ENCODE assay signal across 1 cellular context in the genomic region with DNA sequence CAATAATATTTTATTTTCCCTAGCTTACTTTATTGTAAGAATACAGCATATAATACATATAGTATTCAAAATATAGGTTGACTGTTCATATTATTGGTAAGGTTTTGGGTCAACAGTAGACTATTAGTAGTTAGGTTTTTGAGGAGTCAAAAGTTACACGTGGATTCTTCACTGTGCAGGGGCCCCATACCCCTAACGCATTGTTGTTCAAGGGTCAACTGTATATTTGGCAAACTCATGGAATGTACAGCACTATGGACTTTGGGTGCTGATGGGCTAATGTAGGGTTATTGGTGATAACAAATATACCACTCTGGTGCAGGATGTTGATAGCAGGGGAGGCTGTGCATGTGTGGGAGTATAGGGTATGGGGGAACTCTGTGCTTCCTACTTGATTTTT.
A peak's percentile ranks its signal among the peaks of the same experiment; 100 is the strongest.
TF ChIP-seq lines count a peak whose summit lies in the region.

No MANE protein-coding gene starts in this region.

TF ChIP-seq in HepG2, 621 proteins besides CTCF, POLR2A, EP300 and RAD21 (continued from another document and continues in another):
- TF ChIP-seq ZNF777 (CRISPR knock-in tag; IDR thresholded peaks at IDR 0.05) (no peak), ZC3H4 (CRISPR knock-in tag; IDR thresholded peaks at IDR 0.05; ENCODE audit: borderline replicate concordance) (no peak), FOXA3 (CRISPR knock-in tag; IDR thresholded peaks at IDR 0.05) (peak; percentile 43), KLF9 (CRISPR knock-in tag; IDR thresholded peaks at IDR 0.05; ENCODE audit: low read depth) (no peak), ZEB1 (IDR thresholded peaks at IDR 0.05; ENCODE audit: insufficient replicate concordance, low read depth) (no peak), CREM (IDR thresholded peaks at IDR 0.05) (0 out of 2 replicates have a peak, but pooled peaks have one; percentile 30), CREM (CRISPR knock-in tag; IDR thresholded peaks at IDR 0.05) (no peak), ZNF282 (IDR thresholded peaks at IDR 0.05; ENCODE audit: partially characterized antibody) (no peak), DMAP1 (CRISPR knock-in tag; IDR thresholded peaks at IDR 0.05) (0 out of 2 replicates have a peak, but pooled peaks have one; percentile 30), EZH2 (conservative IDR thresholded peaks at IDR 0.05; ENCODE audit: low read depth, low read length) (no peak), ZBTB3 (CRISPR knock-in tag; IDR thresholded peaks at IDR 0.05; ENCODE audit: borderline replicate concordance, low read depth) (no peak), ZNF614 (CRISPR knock-in tag; IDR thresholded peaks at IDR 0.05; ENCODE audit: borderline replicate concordance) (peak; percentile 79; the same call in 1 of the 2 replicates), REL (CRISPR knock-in tag; conservative IDR thresholded peaks at IDR 0.05) (no peak), ESRRA (CRISPR knock-in tag; IDR thresholded peaks at IDR 0.05; ENCODE audit: low read depth) (no peak), TEAD3 (CRISPR knock-in tag; optimal IDR thresholded peaks at IDR 0.05; ENCODE audit: borderline replicate concordance) (peak; percentile 94), NCOR1 (IDR thresholded peaks at IDR 0.05; ENCODE audit: borderline replicate concordance, low read length) (peak; percentile 86), ZNF224 (CRISPR knock-in tag; IDR thresholded peaks at IDR 0.05) (no peak), ZNF33A (CRISPR knock-in tag; IDR thresholded peaks at IDR 0.05; ENCODE audit: borderline replicate concordance) (no peak), STAG1 (CRISPR knock-in tag; IDR thresholded peaks at IDR 0.05) (no peak), MIER3 (CRISPR knock-in tag; IDR thresholded peaks at IDR 0.05; ENCODE audit: borderline replicate concordance) (no peak), SALL1 (CRISPR knock-in tag; IDR thresholded peaks at IDR 0.05) (peak; percentile 87), MAF1 (CRISPR knock-in tag; IDR thresholded peaks at IDR 0.05; ENCODE audit: borderline replicate concordance) (no peak), ZBTB1 (CRISPR knock-in tag; IDR thresholded peaks at IDR 0.05; ENCODE audit: borderline replicate concordance) (no peak), KAT7 (CRISPR knock-in tag; IDR thresholded peaks at IDR 0.05; ENCODE audit: borderline replicate concordance) (no peak), ZNF24 (IDR thresholded peaks at IDR 0.05) (no peak), GLI4 (CRISPR knock-in tag; IDR thresholded peaks at IDR 0.05; ENCODE audit: borderline replicate concordance) (no peak), NFYC (CRISPR knock-in tag; IDR thresholded peaks at IDR 0.05) (no peak), HNF4G (IDR thresholded peaks at IDR 0.05; ENCODE audit: borderline replicate concordance, low read depth, low read length) (peak; percentile 96), HNF4G (CRISPR knock-in tag; IDR thresholded peaks at IDR 0.05; ENCODE audit: borderline replicate concordance, low read depth) (no peak), HMG20A (CRISPR knock-in tag; IDR thresholded peaks at IDR 0.05; ENCODE audit: borderline replicate concordance) (peak; percentile 36; the same call in 1 of the 2 replicates), NFE2L2 (IDR thresholded peaks at IDR 0.05; ENCODE audit: low read length) (no peak)
- TF ChIP-seq, protein P1, sequence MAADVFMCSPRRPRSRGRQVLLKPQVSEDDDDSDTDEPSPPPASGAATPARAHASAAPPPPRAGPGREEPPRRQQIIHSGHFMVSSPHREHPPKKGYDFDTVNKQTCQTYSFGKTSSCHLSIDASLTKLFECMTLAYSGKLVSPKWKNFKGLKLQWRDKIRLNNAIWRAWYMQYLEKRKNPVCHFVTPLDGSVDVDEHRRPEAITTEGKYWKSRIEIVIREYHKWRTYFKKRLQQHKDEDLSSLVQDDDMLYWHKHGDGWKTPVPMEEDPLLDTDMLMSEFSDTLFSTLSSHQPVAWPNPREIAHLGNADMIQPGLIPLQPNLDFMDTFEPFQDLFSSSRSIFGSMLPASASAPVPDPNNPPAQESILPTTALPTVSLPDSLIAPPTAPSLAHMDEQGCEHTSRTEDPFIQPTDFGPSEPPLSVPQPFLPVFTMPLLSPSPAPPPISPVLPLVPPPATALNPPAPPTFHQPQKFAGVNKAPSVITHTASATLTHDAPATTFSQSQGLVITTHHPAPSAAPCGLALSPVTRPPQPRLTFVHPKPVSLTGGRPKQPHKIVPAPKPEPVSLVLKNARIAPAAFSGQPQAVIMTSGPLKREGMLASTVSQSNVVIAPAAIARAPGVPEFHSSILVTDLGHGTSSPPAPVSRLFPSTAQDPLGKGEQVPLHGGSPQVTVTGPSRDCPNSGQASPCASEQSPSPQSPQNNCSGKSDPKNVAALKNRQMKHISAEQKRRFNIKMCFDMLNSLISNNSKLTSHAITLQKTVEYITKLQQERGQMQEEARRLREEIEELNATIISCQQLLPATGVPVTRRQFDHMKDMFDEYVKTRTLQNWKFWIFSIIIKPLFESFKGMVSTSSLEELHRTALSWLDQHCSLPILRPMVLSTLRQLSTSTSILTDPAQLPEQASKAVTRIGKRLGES (CRISPR knock-in tag; IDR thresholded peaks at IDR 0.05; ENCODE audit: borderline replicate concordance), result no peak
- TF ChIP-seq, protein P2, sequence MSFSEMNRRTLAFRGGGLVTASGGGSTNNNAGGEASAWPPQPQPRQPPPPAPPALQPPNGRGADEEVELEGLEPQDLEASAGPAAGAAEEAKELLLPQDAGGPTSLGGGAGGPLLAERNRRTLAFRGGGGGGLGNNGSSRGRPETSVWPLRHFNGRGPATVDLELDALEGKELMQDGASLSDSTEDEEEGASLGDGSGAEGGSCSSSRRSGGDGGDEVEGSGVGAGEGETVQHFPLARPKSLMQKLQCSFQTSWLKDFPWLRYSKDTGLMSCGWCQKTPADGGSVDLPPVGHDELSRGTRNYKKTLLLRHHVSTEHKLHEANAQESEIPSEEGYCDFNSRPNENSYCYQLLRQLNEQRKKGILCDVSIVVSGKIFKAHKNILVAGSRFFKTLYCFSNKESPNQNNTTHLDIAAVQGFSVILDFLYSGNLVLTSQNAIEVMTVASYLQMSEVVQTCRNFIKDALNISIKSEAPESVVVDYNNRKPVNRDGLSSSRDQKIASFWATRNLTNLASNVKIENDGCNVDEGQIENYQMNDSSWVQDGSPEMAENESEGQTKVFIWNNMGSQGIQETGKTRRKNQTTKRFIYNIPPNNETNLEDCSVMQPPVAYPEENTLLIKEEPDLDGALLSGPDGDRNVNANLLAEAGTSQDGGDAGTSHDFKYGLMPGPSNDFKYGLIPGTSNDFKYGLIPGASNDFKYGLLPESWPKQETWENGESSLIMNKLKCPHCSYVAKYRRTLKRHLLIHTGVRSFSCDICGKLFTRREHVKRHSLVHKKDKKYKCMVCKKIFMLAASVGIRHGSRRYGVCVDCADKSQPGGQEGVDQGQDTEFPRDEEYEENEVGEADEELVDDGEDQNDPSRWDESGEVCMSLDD (CRISPR knock-in tag; IDR thresholded peaks at IDR 0.05; ENCODE audit: borderline replicate concordance), result no peak
- TF ChIP-seq, protein P3, sequence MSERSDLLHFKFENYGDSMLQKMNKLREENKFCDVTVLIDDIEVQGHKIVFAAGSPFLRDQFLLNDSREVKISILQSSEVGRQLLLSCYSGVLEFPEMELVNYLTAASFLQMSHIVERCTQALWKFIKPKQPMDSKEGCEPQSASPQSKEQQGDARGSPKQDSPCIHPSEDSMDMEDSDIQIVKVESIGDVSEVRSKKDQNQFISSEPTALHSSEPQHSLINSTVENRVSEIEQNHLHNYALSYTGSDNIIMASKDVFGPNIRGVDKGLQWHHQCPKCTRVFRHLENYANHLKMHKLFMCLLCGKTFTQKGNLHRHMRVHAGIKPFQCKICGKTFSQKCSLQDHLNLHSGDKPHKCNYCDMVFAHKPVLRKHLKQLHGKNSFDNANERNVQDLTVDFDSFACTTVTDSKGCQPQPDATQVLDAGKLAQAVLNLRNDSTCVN (CRISPR knock-in tag; IDR thresholded peaks at IDR 0.05; ENCODE audit: borderline replicate concordance), result no peak
- TF ChIP-seq, protein P4, sequence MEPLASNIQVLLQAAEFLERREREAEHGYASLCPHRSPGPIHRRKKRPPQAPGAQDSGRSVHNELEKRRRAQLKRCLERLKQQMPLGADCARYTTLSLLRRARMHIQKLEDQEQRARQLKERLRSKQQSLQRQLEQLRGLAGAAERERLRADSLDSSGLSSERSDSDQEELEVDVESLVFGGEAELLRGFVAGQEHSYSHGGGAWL (CRISPR knock-in tag; IDR thresholded peaks at IDR 0.05), result no peak
- TF ChIP-seq, protein P5, sequence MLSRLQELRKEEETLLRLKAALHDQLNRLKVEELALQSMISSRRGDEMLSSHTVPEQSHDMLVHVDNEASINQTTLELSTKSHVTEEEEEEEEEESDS (CRISPR knock-in tag; IDR thresholded peaks at IDR 0.05; ENCODE audit: borderline replicate concordance), result no peak
- TF ChIP-seq, protein P6, sequence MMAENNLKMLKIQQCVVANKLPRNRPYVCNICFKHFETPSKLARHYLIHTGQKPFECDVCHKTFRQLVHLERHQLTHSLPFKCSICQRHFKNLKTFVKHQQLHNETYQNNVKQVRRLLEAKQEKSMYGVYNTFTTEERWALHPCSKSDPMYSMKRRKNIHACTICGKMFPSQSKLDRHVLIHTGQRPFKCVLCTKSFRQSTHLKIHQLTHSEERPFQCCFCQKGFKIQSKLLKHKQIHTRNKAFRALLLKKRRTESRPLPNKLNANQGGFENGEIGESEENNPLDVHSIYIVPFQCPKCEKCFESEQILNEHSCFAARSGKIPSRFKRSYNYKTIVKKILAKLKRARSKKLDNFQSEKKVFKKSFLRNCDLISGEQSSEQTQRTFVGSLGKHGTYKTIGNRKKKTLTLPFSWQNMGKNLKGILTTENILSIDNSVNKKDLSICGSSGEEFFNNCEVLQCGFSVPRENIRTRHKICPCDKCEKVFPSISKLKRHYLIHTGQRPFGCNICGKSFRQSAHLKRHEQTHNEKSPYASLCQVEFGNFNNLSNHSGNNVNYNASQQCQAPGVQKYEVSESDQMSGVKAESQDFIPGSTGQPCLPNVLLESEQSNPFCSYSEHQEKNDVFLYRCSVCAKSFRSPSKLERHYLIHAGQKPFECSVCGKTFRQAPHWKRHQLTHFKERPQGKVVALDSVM (CRISPR knock-in tag; IDR thresholded peaks at IDR 0.05), result no peak
- TF ChIP-seq, protein P7, sequence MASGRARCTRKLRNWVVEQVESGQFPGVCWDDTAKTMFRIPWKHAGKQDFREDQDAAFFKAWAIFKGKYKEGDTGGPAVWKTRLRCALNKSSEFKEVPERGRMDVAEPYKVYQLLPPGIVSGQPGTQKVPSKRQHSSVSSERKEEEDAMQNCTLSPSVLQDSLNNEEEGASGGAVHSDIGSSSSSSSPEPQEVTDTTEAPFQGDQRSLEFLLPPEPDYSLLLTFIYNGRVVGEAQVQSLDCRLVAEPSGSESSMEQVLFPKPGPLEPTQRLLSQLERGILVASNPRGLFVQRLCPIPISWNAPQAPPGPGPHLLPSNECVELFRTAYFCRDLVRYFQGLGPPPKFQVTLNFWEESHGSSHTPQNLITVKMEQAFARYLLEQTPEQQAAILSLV (CRISPR knock-in tag; IDR thresholded peaks at IDR 0.05; ENCODE audit: borderline replicate concordance), result no peak
- TF ChIP-seq, protein P8, sequence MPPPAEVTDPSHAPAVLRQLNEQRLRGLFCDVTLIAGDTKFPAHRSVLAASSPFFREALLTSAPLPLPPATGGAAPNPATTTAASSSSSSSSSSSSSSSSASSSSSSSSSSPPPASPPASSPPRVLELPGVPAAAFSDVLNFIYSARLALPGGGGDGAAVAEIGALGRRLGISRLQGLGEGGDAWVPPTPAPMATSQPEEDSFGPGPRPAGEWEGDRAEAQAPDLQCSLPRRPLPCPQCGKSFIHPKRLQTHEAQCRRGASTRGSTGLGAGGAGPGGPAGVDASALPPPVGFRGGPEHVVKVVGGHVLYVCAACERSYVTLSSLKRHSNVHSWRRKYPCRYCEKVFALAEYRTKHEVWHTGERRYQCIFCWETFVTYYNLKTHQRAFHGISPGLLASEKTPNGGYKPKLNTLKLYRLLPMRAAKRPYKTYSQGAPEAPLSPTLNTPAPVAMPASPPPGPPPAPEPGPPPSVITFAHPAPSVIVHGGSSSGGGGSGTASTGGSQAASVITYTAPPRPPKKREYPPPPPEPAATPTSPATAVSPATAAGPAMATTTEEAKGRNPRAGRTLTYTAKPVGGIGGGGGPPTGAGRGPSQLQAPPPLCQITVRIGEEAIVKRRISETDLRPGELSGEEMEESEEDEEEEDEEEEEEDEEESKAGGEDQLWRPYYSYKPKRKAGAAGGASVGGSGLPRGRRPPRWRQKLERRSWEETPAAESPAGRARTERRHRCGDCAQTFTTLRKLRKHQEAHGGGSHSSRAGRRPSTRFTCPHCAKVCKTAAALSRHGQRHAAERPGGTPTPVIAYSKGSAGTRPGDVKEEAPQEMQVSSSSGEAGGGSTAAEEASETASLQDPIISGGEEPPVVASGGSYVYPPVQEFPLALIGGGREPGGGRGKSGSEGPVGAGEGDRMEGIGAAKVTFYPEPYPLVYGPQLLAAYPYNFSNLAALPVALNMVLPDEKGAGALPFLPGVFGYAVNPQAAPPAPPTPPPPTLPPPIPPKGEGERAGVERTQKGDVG (CRISPR knock-in tag; IDR thresholded peaks at IDR 0.05; ENCODE audit: borderline replicate concordance), result no peak
- TF ChIP-seq, protein P9, sequence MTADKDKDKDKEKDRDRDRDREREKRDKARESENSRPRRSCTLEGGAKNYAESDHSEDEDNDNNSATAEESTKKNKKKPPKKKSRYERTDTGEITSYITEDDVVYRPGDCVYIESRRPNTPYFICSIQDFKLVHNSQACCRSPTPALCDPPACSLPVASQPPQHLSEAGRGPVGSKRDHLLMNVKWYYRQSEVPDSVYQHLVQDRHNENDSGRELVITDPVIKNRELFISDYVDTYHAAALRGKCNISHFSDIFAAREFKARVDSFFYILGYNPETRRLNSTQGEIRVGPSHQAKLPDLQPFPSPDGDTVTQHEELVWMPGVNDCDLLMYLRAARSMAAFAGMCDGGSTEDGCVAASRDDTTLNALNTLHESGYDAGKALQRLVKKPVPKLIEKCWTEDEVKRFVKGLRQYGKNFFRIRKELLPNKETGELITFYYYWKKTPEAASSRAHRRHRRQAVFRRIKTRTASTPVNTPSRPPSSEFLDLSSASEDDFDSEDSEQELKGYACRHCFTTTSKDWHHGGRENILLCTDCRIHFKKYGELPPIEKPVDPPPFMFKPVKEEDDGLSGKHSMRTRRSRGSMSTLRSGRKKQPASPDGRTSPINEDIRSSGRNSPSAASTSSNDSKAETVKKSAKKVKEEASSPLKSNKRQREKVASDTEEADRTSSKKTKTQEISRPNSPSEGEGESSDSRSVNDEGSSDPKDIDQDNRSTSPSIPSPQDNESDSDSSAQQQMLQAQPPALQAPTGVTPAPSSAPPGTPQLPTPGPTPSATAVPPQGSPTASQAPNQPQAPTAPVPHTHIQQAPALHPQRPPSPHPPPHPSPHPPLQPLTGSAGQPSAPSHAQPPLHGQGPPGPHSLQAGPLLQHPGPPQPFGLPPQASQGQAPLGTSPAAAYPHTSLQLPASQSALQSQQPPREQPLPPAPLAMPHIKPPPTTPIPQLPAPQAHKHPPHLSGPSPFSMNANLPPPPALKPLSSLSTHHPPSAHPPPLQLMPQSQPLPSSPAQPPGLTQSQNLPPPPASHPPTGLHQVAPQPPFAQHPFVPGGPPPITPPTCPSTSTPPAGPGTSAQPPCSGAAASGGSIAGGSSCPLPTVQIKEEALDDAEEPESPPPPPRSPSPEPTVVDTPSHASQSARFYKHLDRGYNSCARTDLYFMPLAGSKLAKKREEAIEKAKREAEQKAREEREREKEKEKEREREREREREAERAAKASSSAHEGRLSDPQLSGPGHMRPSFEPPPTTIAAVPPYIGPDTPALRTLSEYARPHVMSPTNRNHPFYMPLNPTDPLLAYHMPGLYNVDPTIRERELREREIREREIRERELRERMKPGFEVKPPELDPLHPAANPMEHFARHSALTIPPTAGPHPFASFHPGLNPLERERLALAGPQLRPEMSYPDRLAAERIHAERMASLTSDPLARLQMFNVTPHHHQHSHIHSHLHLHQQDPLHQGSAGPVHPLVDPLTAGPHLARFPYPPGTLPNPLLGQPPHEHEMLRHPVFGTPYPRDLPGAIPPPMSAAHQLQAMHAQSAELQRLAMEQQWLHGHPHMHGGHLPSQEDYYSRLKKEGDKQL (CRISPR knock-in tag; IDR thresholded peaks at IDR 0.05; ENCODE audit: low read depth), result no peak
